ENCODE assay signal across 28 cellular contexts in genomic region chr5:114387433-114387832, GRCh38. TPM values are rescaled to one million over a fixed set of nuclear protein-coding genes. Genes with fewer than 3 reads are reported as not detected.
DNase-seq lines count a peak whose midpoint lies in the region; ATAC-seq and TF ChIP-seq lines count a peak whose summit lies in the region.
"Had no signal": no experiment of that assay in that cellular context is flagged by ENCODE, and none has a peak within 500 bp of the region (broad histone marks: within the 10 kb centered on the region; RNA-seq: fewer than 3 reads in every experiment).

No MANE protein-coding gene starts in this region.

- no peaks in the 10 kb centered on the region for H4K20me1 ChIP-seq in smooth muscle cell (ENCODE audit: low read depth)

- no peak for DNase-seq in caudate nucleus (lab: John Stamatoyannopoulos, UW)
- no peak for DNase-seq in smooth muscle cell (lab: John Stamatoyannopoulos, UW; ENCODE audit: unreplicated experiment)
- DNase-seq in NOMO-1 (lab: John Stamatoyannopoulos, UW; ENCODE audit: unreplicated experiment in 2 of 2): no peak
- no peak for DNase-seq in NCI-H226
- DNase-seq: activated CD4-positive, alpha-beta T cell treated with anti-CD3 and anti-CD28 coated beads for 48 hours; activated CD8-positive, alpha-beta memory T cell treated with anti-CD3 and anti-CD28 coated beads for 24 hours; activated effector memory CD4-positive, alpha-beta T cell treated with anti-CD3 and anti-CD28 coated beads, Interleukin-2, amount 50 U/mL, for 16 hours; activated naive CD8-positive, alpha-beta T cell treated with anti-CD3 and anti-CD28 coated beads for 36 hours; CD4-positive, CD25-positive, alpha-beta regulatory T cell; cerebellar nuclear complex; heart right ventricle; left colon; naive B cell; NCI-H146; occipital lobe; SK-N-SH; stimulated activated CD4-positive, alpha-beta T cell treated with anti-CD3 and anti-CD28 coated beads, Interleukin-1b, Interleukin-23, amount 100 ng/mL, for 48 hours; T-helper 17 cell; trophoblast cell had no signal

- peak overlapping the region; percentile 3 for H3K4me2 ChIP-seq in smooth muscle cell
- H3K4me2 ChIP-seq: SK-N-SH had no signal

- H2AFZ ChIP-seq in smooth muscle cell (ENCODE audit: low read depth): peak overlapping the region; percentile 38

- H3F3A ChIP-seq in smooth muscle cell (ENCODE audit: low read depth): no peaks in the 10 kb centered on the region

- H3K9me3 ChIP-seq in HUES64 (ENCODE audit: insufficient read depth, low read depth, low read length) (no peaks in the 10 kb centered on the region), iPS-20b (ENCODE audit: insufficient read depth, low read depth, low read length) (no peaks in the 10 kb centered on the region), smooth muscle cell (replicated peaks; ENCODE audit: low read depth) (no peaks in the 10 kb centered on the region)
- H3K9me3 ChIP-seq: heart right ventricle, SK-N-SH had no signal

- WGBS in HUES64: 73% methylated on average over 1 of the region's 1 CpG
- 54% methylated on average over 1 of the region's 1 CpG for WGBS in smooth muscle cell (ENCODE audit: low lambda C conversion rate)

- peak overlapping the region; percentile 39; the same call in 1 of the 2 replicates for H3K9ac ChIP-seq in HUES64 (ENCODE audit: low read depth, low read length)
- 0 out of 2 replicates have a peak overlapping the region, but pooled peaks have one; percentile 21 for H3K9ac ChIP-seq in iPS-20b (ENCODE audit: low read depth, low read length)
- no peak overlapping the region for H3K9ac ChIP-seq in smooth muscle cell (ENCODE audit: low read depth)
- H3K9ac ChIP-seq: SK-N-SH had no signal

- no peak overlapping the region for H3K4me3 ChIP-seq in HUES64 (ENCODE audit: low read length)
- H3K4me3 ChIP-seq in iPS-20b (ENCODE audit: low read length): 0 out of 2 replicates have a peak overlapping the region, but pooled peaks have one; percentile 15
- H3K4me3 ChIP-seq in smooth muscle cell: no peak overlapping the region
- H3K4me3 ChIP-seq: heart right ventricle, skin epidermis had no signal

- no peak for TF ChIP-seq CTCF in smooth muscle cell (IDR thresholded peaks at IDR 0.05; ENCODE audit: borderline replicate concordance, insufficient read depth, poor library complexity, severe bottlenecking)

- H3K4me1 ChIP-seq in HUES64 (ENCODE audit: insufficient read depth, low read length): peaks cover 53% of the 10 kb centered on the region
- peaks cover 40% of the 10 kb centered on the region for H3K4me1 ChIP-seq in iPS-20b (ENCODE audit: insufficient read depth, low read length)
- H3K4me1 ChIP-seq in smooth muscle cell (ENCODE audit: low read depth): peaks cover 23% of the 10 kb centered on the region

- ATAC-seq in GM21723 (IDR thresholded peaks at IDR 0.05; ENCODE audit: unreplicated experiment): no peak
- ATAC-seq: heart right ventricle, left colon, T-helper 17 cell had no signal

- H3K36me3 ChIP-seq in HUES64 (ENCODE audit: insufficient read depth, low read length) (no peaks in the 10 kb centered on the region), iPS-20b (ENCODE audit: insufficient read depth, low read depth, low read length) (no peaks in the 10 kb centered on the region), smooth muscle cell (ENCODE audit: low read depth) (no peaks in the 10 kb centered on the region)
- H3K36me3 ChIP-seq: heart right ventricle had no signal

- H3K27ac ChIP-seq in HUES64 (ENCODE audit: low read depth, low read length) (no peak overlapping the region; the same call in 1 of the 2 replicates), caudate nucleus (ENCODE audit: low read depth, low read length) (peak overlapping the region; percentile 55), iPS-20b (ENCODE audit: low read length) (no peak overlapping the region), smooth muscle cell (ENCODE audit: low read depth) (peak overlapping the region; percentile 41)
- H3K27ac ChIP-seq: heart right ventricle, HL-60, RWPE1 had no signal

- no peaks in the 10 kb centered on the region for H3K79me2 ChIP-seq in smooth muscle cell (ENCODE audit: low read depth)

- H3K27me3 ChIP-seq in HUES64 (ENCODE audit: insufficient read depth, low read length): no peaks in the 10 kb centered on the region
- no peaks in the 10 kb centered on the region for H3K27me3 ChIP-seq in iPS-20b (ENCODE audit: insufficient read depth, low read length)
- no peaks in the 10 kb centered on the region for H3K27me3 ChIP-seq in smooth muscle cell (ENCODE audit: low read depth)
- H3K27me3 ChIP-seq: heart right ventricle had no signal

RNA-seq across cellular contexts. Expression of gene KCNN2, which starts 25.6 kb away (rescaled TPM):
- polyA plus RNA-seq in HUES64 (2013, experiment 1 of 2): 11.5 TPM
- 11.9 TPM for polyA plus RNA-seq in HUES64 (2013, experiment 2 of 2)
- total RNA-seq in smooth muscle cell: 3.2 and 4.3 TPM in 2 replicates
- polyA plus RNA-seq in smooth muscle cell: 3.8 and 8.0 TPM in 2 replicates
- total RNA-seq: activated naive CD8-positive, alpha-beta T cell treated with anti-CD3 and anti-CD28 coated beads for 36 hours; CD4-positive, CD25-positive, alpha-beta regulatory T cell; epithelial cell of proximal tubule; mesenteric fat pad; NCI-H460; T-helper 17 cell had no signal
- polyA plus RNA-seq: CD4-positive, CD25-positive, alpha-beta regulatory T cell; SK-N-SH had no signal

Comparison
In these comparisons a context has a peak if more than half of its experiments do, and no peak if none do; other contexts are left out.
1. H3K27ac ChIP-seq: peak in caudate nucleus (single experiment) and smooth muscle cell (single experiment); none in HUES64 (single experiment) and iPS-20b (single experiment).